ENCODE assay signal across 12 cellular contexts in genomic region chr9:75085640-75086039, GRCh38. TPM values are rescaled to one million over a fixed set of nuclear protein-coding genes. Genes with fewer than 3 reads are reported as not detected.
DNase-seq lines count a peak whose midpoint lies in the region; ATAC-seq and TF ChIP-seq lines count a peak whose summit lies in the region.
"Had no signal": no experiment of that assay in that cellular context is flagged by ENCODE, and none has a peak within 500 bp of the region (broad histone marks: within the 10 kb centered on the region; RNA-seq: fewer than 3 reads in every experiment).

No MANE protein-coding gene starts in this region.

- no peaks in the 10 kb centered on the region for H3K9me3 ChIP-seq in CD8-positive, alpha-beta memory T cell (ENCODE audit: low read length)
- H3K9me3 ChIP-seq in OCI-LY1 (ENCODE audit: low read length) = no peaks in the 10 kb centered on the region
- H3K9me3 ChIP-seq in parathyroid adenoma (ENCODE audit: control insufficient read depth, low read length) = no peaks in the 10 kb centered on the region
- H3K9me3 ChIP-seq: SJSA1 had no signal

- H3K27me3 Mint-ChIP-seq in CD8-positive, alpha-beta memory T cell = no peaks in the 10 kb centered on the region
- H3K27me3 Mint-ChIP-seq in effector memory CD8-positive, alpha-beta T cell = no peaks in the 10 kb centered on the region

- no peak overlapping the region for H3K4me3 ChIP-seq in CD8-positive, alpha-beta memory T cell (ENCODE audit: low read length)
- H3K4me3 ChIP-seq in OCI-LY1 (ENCODE audit: low read depth, low read length, poor library complexity, severe bottlenecking) (peak overlapping the region; percentile 98), parathyroid adenoma (ENCODE audit: low read depth, low read length) (peak overlapping the region; percentile 72)
- H3K4me3 ChIP-seq: SJSA1 had no signal

- DNase-seq in CD8-positive, alpha-beta memory T cell = no peak
- DNase-seq in effector memory CD8-positive, alpha-beta T cell = no peak
- DNase-seq in NCI-H1436 (lab: John Stamatoyannopoulos, UW) (no peak), NCI-H2029 treated with DMSO at 0.1 percent for 48 hours (lab: John Stamatoyannopoulos, UW) (no peak), kidney tubule cell (ENCODE audit: low spot score) (no peak)
- DNase-seq: H7; IMR-90; stimulated activated CD4-positive, alpha-beta T cell treated with anti-CD3 and anti-CD28 coated beads, Interleukin-4, amount 100 ng/mL, for 1 hour had no signal

- no peak overlapping the region for H2AFZ ChIP-seq in OCI-LY1 (ENCODE audit: low read length)
- H2AFZ ChIP-seq in parathyroid adenoma = no peak overlapping the region

- H3K4me1 ChIP-seq in CD8-positive, alpha-beta memory T cell (ENCODE audit: insufficient read depth, low read length) = peaks cover 39% of the 10 kb centered on the region
- peaks cover 53% of the 10 kb centered on the region for H3K4me1 ChIP-seq in OCI-LY1 (ENCODE audit: insufficient read depth, low read length, severe bottlenecking)
- H3K4me1 ChIP-seq in parathyroid adenoma = peaks cover 20% of the 10 kb centered on the region

- ATAC-seq in effector memory CD8-positive, alpha-beta T cell (replicated peaks) = no peak
- ATAC-seq in GM21737 (IDR thresholded peaks at IDR 0.05; ENCODE audit: unreplicated experiment) = no peak

- no peak for TF ChIP-seq CTCF in OCI-LY1 (IDR thresholded peaks at IDR 0.05; ENCODE audit: low read length)
- no peak for TF ChIP-seq CTCF in parathyroid adenoma (IDR thresholded peaks at IDR 0.05)

- H3K4me2 ChIP-seq in OCI-LY1 (ENCODE audit: low read length) = peak overlapping the region; percentile 85
- peak overlapping the region; percentile 92 for H3K4me2 ChIP-seq in parathyroid adenoma (ENCODE audit: low read length)

- H3K4me3 Mint-ChIP-seq in CD8-positive, alpha-beta memory T cell = peak overlapping the region; percentile 53 to 96 (median 92)
- peak overlapping the region; percentile 33 to 89 for H3K4me3 Mint-ChIP-seq in effector memory CD8-positive, alpha-beta T cell

- H3K9me2 ChIP-seq in OCI-LY1 (ENCODE audit: low read depth, low read length) = no peaks in the 10 kb centered on the region

- no peak overlapping the region for H3K27ac ChIP-seq in CD8-positive, alpha-beta memory T cell (ENCODE audit: low read depth, low read length)
- H3K27ac ChIP-seq in OCI-LY1 (ENCODE audit: low read depth, low read length, poor library complexity, severe bottlenecking) (peak overlapping the region; percentile 94), parathyroid adenoma (peak overlapping the region; percentile 97)
- H3K27ac ChIP-seq: SJSA1 had no signal

- CTCF ChIA-PET in CD8-positive, alpha-beta memory T cell (lab: Charles Lee) = interaction anchor here (0.6 to 1.5 kb wide), 5 partner anchors 59 to 310 kb away, joined by 3 to 4 read pairs (median 3); partner anchors contain the start of gene C9orf40

- no peaks in the 10 kb centered on the region for H3K9me3 Mint-ChIP-seq in CD8-positive, alpha-beta memory T cell
- no peaks in the 10 kb centered on the region for H3K9me3 Mint-ChIP-seq in effector memory CD8-positive, alpha-beta T cell

- H3K9ac ChIP-seq in OCI-LY1 (ENCODE audit: low read length) = peak overlapping the region; percentile 95; the same call in 1 of the 2 replicates
- H3K9ac ChIP-seq in parathyroid adenoma = no peak overlapping the region

- H3K36me3 ChIP-seq in CD8-positive, alpha-beta memory T cell (ENCODE audit: insufficient read depth, low read length) = peaks cover 12% of the 10 kb centered on the region
- peaks cover 16% of the 10 kb centered on the region; the same call in 1 of the 2 replicates for H3K36me3 ChIP-seq in OCI-LY1 (ENCODE audit: insufficient read depth, low read length)
- no peaks in the 10 kb centered on the region for H3K36me3 ChIP-seq in parathyroid adenoma (ENCODE audit: control insufficient read depth, insufficient read depth, low read length)

- H3K4me1 Mint-ChIP-seq in CD8-positive, alpha-beta memory T cell = peaks cover 51 to 68% (median 58%) of the 10 kb centered on the region in 3 donors
- H3K4me1 Mint-ChIP-seq in effector memory CD8-positive, alpha-beta T cell (ENCODE audit: low read depth in 2 of 2) = peaks cover 36 to 39% of the 10 kb centered on the region in 2 donors

- H3F3A ChIP-seq in OCI-LY1 (ENCODE audit: insufficient read depth, low read length) = 0 out of 2 replicates have a peak, but pooled peaks cover 5% of the 10 kb centered on the region

- H3K27me3 ChIP-seq in CD8-positive, alpha-beta memory T cell (ENCODE audit: insufficient read depth, low read length, poor library complexity, severe bottlenecking) = no peaks in the 10 kb centered on the region
- H3K27me3 ChIP-seq in OCI-LY1 (ENCODE audit: insufficient read depth, low read length) (no peaks in the 10 kb centered on the region), parathyroid adenoma (ENCODE audit: control insufficient read depth, insufficient read depth, low read length) (no peaks in the 10 kb centered on the region)
- H3K27me3 ChIP-seq: SJSA1 had no signal

- POLR2A ChIA-PET in CD8-positive, alpha-beta memory T cell (lab: Charles Lee) = interaction anchor here (0.9 to 3.8 kb wide), 3 partner anchors 58 to 134 kb away, joined by 4 to 53 read pairs (median 23); partner anchors contain the start of genes C9orf40 and CARNMT1

- peak overlapping the region; percentile 66 to 97 (median 92) for H3K27ac Mint-ChIP-seq in CD8-positive, alpha-beta memory T cell
- peak overlapping the region; percentile 85 to 94 for H3K27ac Mint-ChIP-seq in effector memory CD8-positive, alpha-beta T cell

- H3K36me3 Mint-ChIP-seq in CD8-positive, alpha-beta memory T cell = peaks cover 0 to 44% (median 17%) of the 10 kb centered on the region in 3 donors
- peaks cover 39% of the 10 kb centered on the region for H3K36me3 Mint-ChIP-seq in effector memory CD8-positive, alpha-beta T cell (ENCODE audit: insufficient read depth)

- no peaks in the 10 kb centered on the region for H4K20me1 ChIP-seq in OCI-LY1 (ENCODE audit: insufficient read depth, low read length)

- H3K79me2 ChIP-seq in OCI-LY1 (ENCODE audit: insufficient read depth, low read length) = peaks cover 30% of the 10 kb centered on the region
- H3K79me2 ChIP-seq in parathyroid adenoma = peaks cover 9% of the 10 kb centered on the region

RNA-seq across cellular contexts. Expression of gene NMRK1, which starts 2.3 kb away (rescaled TPM):
- 10 to 100 TPM; 14.1 to 14.6 TPM for total RNA-seq in CD8-positive, alpha-beta memory T cell
- polyA plus RNA-seq in CD8-positive, alpha-beta memory T cell = 48.4 TPM

RNA-seq across cellular contexts. Expression of gene OSTF1, which starts 2.7 kb away (rescaled TPM):
- 10 to 100 TPM; 71.9 to 76.0 TPM for total RNA-seq in CD8-positive, alpha-beta memory T cell
- 170 TPM for polyA plus RNA-seq in CD8-positive, alpha-beta memory T cell

RNA-seq across cellular contexts. Expression of gene CARNMT1, which starts 57.5 kb away (rescaled TPM):
- 10 to 100 TPM; 30.8 to 32.9 TPM for total RNA-seq in CD8-positive, alpha-beta memory T cell
- 12.8 TPM for polyA plus RNA-seq in CD8-positive, alpha-beta memory T cell
